In the genomic region with DNA sequence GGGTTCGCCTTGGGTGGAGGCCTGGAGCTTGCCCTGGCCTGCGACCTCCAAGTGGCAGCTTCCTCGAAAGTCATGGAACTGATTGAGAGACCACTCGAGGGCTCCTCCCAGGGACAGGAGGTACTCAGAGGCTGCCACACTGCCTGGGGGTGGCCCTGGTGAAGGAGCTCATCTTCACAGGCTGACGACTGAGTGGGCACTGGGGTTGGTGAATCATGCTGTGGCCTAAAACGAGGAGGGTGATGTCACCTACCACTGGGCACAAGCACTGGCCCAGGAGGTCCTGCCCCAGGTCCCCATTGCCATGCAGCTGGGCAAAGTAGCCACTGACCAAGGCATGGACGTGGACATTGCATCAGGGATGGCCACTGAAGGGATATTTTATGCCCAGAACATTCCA, we compare ENCODE assay signal across 1 cellular context.
A peak's percentile ranks its signal among the peaks of the same experiment; 100 is the strongest.
TF ChIP-seq lines count a peak whose summit lies in the region.

No MANE protein-coding gene starts in this region.

TF ChIP-seq in WTC11, 78 proteins besides CTCF, POLR2A, EP300 and RAD21:
- TF ChIP-seq, protein P1, sequence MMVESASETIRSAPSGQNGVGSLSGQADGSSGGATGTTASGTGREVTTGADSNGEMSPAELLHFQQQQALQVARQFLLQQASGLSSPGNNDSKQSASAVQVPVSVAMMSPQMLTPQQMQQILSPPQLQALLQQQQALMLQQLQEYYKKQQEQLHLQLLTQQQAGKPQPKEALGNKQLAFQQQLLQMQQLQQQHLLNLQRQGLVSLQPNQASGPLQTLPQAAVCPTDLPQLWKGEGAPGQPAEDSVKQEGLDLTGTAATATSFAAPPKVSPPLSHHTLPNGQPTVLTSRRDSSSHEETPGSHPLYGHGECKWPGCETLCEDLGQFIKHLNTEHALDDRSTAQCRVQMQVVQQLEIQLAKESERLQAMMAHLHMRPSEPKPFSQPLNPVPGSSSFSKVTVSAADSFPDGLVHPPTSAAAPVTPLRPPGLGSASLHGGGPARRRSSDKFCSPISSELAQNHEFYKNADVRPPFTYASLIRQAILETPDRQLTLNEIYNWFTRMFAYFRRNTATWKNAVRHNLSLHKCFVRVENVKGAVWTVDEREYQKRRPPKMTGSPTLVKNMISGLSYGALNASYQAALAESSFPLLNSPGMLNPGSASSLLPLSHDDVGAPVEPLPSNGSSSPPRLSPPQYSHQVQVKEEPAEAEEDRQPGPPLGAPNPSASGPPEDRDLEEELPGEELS (CRISPR knock-in tag; IDR thresholded peaks at IDR 0.05), result no peak
- TF ChIP-seq ZNF138 (CRISPR knock-in tag; conservative IDR thresholded peaks at IDR 0.05), result 0 out of 2 replicates have a peak, but pooled peaks have one; percentile 29
